ENCODE assay signal across 16 cellular contexts in genomic region chr1:24806588-24806987, GRCh38.
DNase-seq lines count a peak whose midpoint lies in the region; ATAC-seq and TF ChIP-seq lines count a peak whose summit lies in the region.
"Had no signal": no experiment of that assay in that cellular context is flagged by ENCODE, and none has a peak within 500 bp of the region (broad histone marks: within the 10 kb centered on the region; RNA-seq: fewer than 3 reads in every experiment).

No MANE protein-coding gene starts in this region.

- H4K91ac ChIP-seq in mesenchymal stem cell (ENCODE audit: low read length): no peak overlapping the region

- no peak overlapping the region for H3K4ac ChIP-seq in mesenchymal stem cell (ENCODE audit: low read depth in 1 of 2, low read length in 2 of 2)

- no peak overlapping the region for H3K14ac ChIP-seq in mesenchymal stem cell (ENCODE audit: low read length in 2 of 2)

- no peak for ATAC-seq in heart left ventricle
- no peak for ATAC-seq in left cardiac atrium
- no peak for ATAC-seq in HG02840 (IDR thresholded peaks at IDR 0.05; ENCODE audit: low FRiP score, unreplicated experiment)
- ATAC-seq in HG03469 (IDR thresholded peaks at IDR 0.05; ENCODE audit: unreplicated experiment): no peak

- H3K9me3 ChIP-seq in heart left ventricle: no peaks in the 10 kb centered on the region
- no peaks in the 10 kb centered on the region for H3K9me3 ChIP-seq in SK-N-MC (ENCODE audit: low read depth, low read length)
- no peaks in the 10 kb centered on the region for H3K9me3 ChIP-seq in mesenchymal stem cell (ENCODE audit: control insufficient read depth, low read length)
- H3K9me3 ChIP-seq in tibial nerve: no peaks in the 10 kb centered on the region

- H2BK12ac ChIP-seq in mesenchymal stem cell (ENCODE audit: low read length in 2 of 2): no peak overlapping the region

- no peak for TF ChIP-seq EP300 in tibial nerve (IDR thresholded peaks at IDR 0.05)

- intact Hi-C loops in heart left ventricle (cut with DNase I): no loop called here
- intact Hi-C loops in left cardiac atrium (cut with DNase I): no loop called here

- H3K27me3 ChIP-seq in heart left ventricle (no peaks in the 10 kb centered on the region), mesenchymal stem cell (ENCODE audit: control insufficient read depth in 1 of 2, insufficient read depth in 1 of 2, low read length in 2 of 2) (no peaks in the 10 kb centered on the region), tibial nerve (no peaks in the 10 kb centered on the region)

- H3K9ac ChIP-seq in SK-N-MC (ENCODE audit: insufficient read length): no peak overlapping the region
- peak overlapping the region; percentile 8 for H3K9ac ChIP-seq in mesenchymal stem cell (ENCODE audit: low read length)

- no peak overlapping the region for H3K4me2 ChIP-seq in mesenchymal stem cell (ENCODE audit: low read length, poor library complexity, severe bottlenecking)

- H3K27ac ChIP-seq in heart left ventricle (peak overlapping the region in 9 of 12 donors; percentile 6 to 59 (median 26)), SK-N-MC (peak overlapping the region; percentile 52; the same call in 1 of the 2 replicates), mesenchymal stem cell (ENCODE audit: low read length, poor library complexity, severe bottlenecking) (no peak overlapping the region), tibial nerve (peak overlapping the region in 3 of 4 donors; percentile 35 to 98 (median 95))
- H3K27ac ChIP-seq: 22Rv1 had no signal

- H3K79me1 ChIP-seq in mesenchymal stem cell (replicated peaks; ENCODE audit: low read length, poor library complexity, severe bottlenecking): peaks cover 5% of the 10 kb centered on the region

- no peak overlapping the region for H2BK5ac ChIP-seq in mesenchymal stem cell (ENCODE audit: low read depth, low read length, poor library complexity, severe bottlenecking)

- no peak overlapping the region for H2BK15ac ChIP-seq in mesenchymal stem cell (ENCODE audit: low read depth, poor library complexity, severe bottlenecking)

- no peak overlapping the region for H2AK5ac ChIP-seq in mesenchymal stem cell (ENCODE audit: low read length, severe bottlenecking)

- no peak overlapping the region for H2BK120ac ChIP-seq in mesenchymal stem cell (ENCODE audit: low read depth, low read length)

- H3K36me3 ChIP-seq in heart left ventricle: peaks cover 0 to 8% (median 0%) of the 10 kb centered on the region in 9 donors
- peaks cover 46% of the 10 kb centered on the region for H3K36me3 ChIP-seq in SK-N-MC (ENCODE audit: insufficient read depth, low read length)
- peaks cover 0 to 24% of the 10 kb centered on the region in 2 experiments for H3K36me3 ChIP-seq in mesenchymal stem cell (ENCODE audit: control insufficient read depth in 1 of 2, insufficient read depth in 2 of 2, low read depth in 1 of 2, low read length in 2 of 2)
- no peaks in the 10 kb centered on the region for H3K36me3 ChIP-seq in tibial nerve

- no peak for DNase-seq in heart left ventricle
- DNase-seq in left cardiac atrium: no peak
- DNase-seq in SK-N-MC (ENCODE audit: low read depth, low spot score): no peak
- no peak for DNase-seq in mesenchymal stem cell
- DNase-seq in tibial nerve (ENCODE audit: low spot score in 2 of 2): no peak
- no peak for DNase-seq in COLO668 (lab: John Stamatoyannopoulos, UW; ENCODE audit: unreplicated experiment)
- DNase-seq: C1 segment of cervical spinal cord, COR-L47, DMS153, NCI-H1436, NCI-H2081, NCI-H526, OCI-M1 had no signal

- no peak overlapping the region for H4K8ac ChIP-seq in mesenchymal stem cell (ENCODE audit: low read length)

- TF ChIP-seq POLR2A in heart left ventricle (IDR thresholded peaks at IDR 0.05) (no peak), tibial nerve (IDR thresholded peaks at IDR 0.05) (no peak)

- H3K4me1 ChIP-seq in heart left ventricle: peaks cover 11 to 84% (median 57%) of the 10 kb centered on the region in 12 donors
- H3K4me1 ChIP-seq in mesenchymal stem cell (ENCODE audit: control insufficient read depth, insufficient read depth, low read depth, low read length): no peaks in the 10 kb centered on the region
- H3K4me1 ChIP-seq in tibial nerve: peaks cover 0 to 82% (median 42%) of the 10 kb centered on the region in 4 donors

- no peak for TF ChIP-seq CTCF in heart left ventricle (IDR thresholded peaks at IDR 0.05)
- TF ChIP-seq CTCF in tibial nerve (IDR thresholded peaks at IDR 0.05): no peak

- 57 to 64% (median 59%) methylated on average over 2 of the region's 2 CpGs for WGBS in heart left ventricle, 4 donors
- 93% methylated on average over 1 of the region's 2 CpGs for WGBS in mesenchymal stem cell
- 45 to 58% methylated on average over 2 of the region's 2 CpGs for WGBS in tibial nerve, 2 donors

- H3K4me3 ChIP-seq in heart left ventricle (no peak overlapping the region), SK-N-MC (no peak overlapping the region), mesenchymal stem cell (ENCODE audit: insufficient read depth in 1 of 2, low read depth in 1 of 2, low read length in 2 of 2) (no peak overlapping the region), tibial nerve (no peak overlapping the region)

- H3K18ac ChIP-seq in mesenchymal stem cell (ENCODE audit: low read depth in 1 of 2, low read length in 2 of 2): no peak overlapping the region

- no peak overlapping the region for H3K23ac ChIP-seq in mesenchymal stem cell (ENCODE audit: low read length in 2 of 2)

- no peak overlapping the region for H2AFZ ChIP-seq in mesenchymal stem cell (ENCODE audit: low read depth, low read length)
